ENCODE assay signal across 1 cellular context in genomic region chr22:44689915-44690524, GRCh38.
TF ChIP-seq lines count a peak whose summit lies in the region.

No MANE protein-coding gene starts in this region.

TF ChIP-seq in IMR-90, 13 proteins besides CTCF, POLR2A, EP300 and RAD21:
- TF ChIP-seq BHLHE40 (IDR thresholded peaks at IDR 0.05; ENCODE audit: low read depth, low read length) (no peak), NFE2L2 (IDR thresholded peaks at IDR 0.05; ENCODE audit: low read depth, low read length) (no peak), CHD1 (IDR thresholded peaks at IDR 0.05; ENCODE audit: low read depth, low read length) (no peak), FOS (IDR thresholded peaks at IDR 0.05; ENCODE audit: low read depth, low read length) (no peak), USF2 (IDR thresholded peaks at IDR 0.05; ENCODE audit: low read depth, low read length) (no peak), MAFK (IDR thresholded peaks at IDR 0.05; ENCODE audit: low read depth, low read length) (no peak), ELK1 (IDR thresholded peaks at IDR 0.05; ENCODE audit: borderline replicate concordance, low read depth, low read length) (no peak), MAZ (IDR thresholded peaks at IDR 0.05; ENCODE audit: borderline replicate concordance, low read depth, low read length) (no peak)
